Comparison of ENCODE assay signal across 12 cellular contexts in genomic region chr9:119369670-119370366, GRCh38. TPM values are rescaled to one million over a fixed set of nuclear protein-coding genes. Genes with fewer than 3 reads are reported as not detected.
A peak's percentile ranks its signal among the peaks of the same experiment; 100 is the strongest.
DNase-seq lines count a peak whose midpoint lies in the region; ATAC-seq and TF ChIP-seq lines count a peak whose summit lies in the region.
"Had no signal": no experiment of that assay in that cellular context is flagged by ENCODE, and none has a peak within 500 bp of the region (broad histone marks: within the 10 kb centered on the region; RNA-seq: fewer than 3 reads in every experiment).

No MANE protein-coding gene starts in this region.

- H3K27ac ChIP-seq in HUES6 (ENCODE audit: low read depth, low read length), result no peak overlapping the region
- H3K27ac ChIP-seq in ectodermal cell (ENCODE audit: insufficient read depth, low read depth, low read length, poor library complexity, severe bottlenecking), result no peak overlapping the region
- H3K27ac ChIP-seq in neural progenitor cell, result no peak overlapping the region
- H3K27ac ChIP-seq: upper lobe of right lung had no signal

- H3K9ac ChIP-seq in HUES6 (ENCODE audit: low read length) (peak overlapping the region; percentile 7), neural progenitor cell (no peak overlapping the region)

- no peaks in the 10 kb centered on the region for H3K79me2 ChIP-seq in neural progenitor cell (ENCODE audit: low read depth)

- ATAC-seq in GM18498 (IDR thresholded peaks at IDR 0.05; ENCODE audit: unreplicated experiment), result no peak

- no peaks in the 10 kb centered on the region for H3F3A ChIP-seq in neural progenitor cell (ENCODE audit: low read depth)

- H2AFZ ChIP-seq in neural progenitor cell (replicated peaks), result peak overlapping the region; percentile 35

- H3K9me3 ChIP-seq in HUES6 (ENCODE audit: control insufficient read depth, insufficient read depth, low read depth, low read length), result no peaks in the 10 kb centered on the region
- H3K9me3 ChIP-seq in ectodermal cell (ENCODE audit: control insufficient read depth, low read length), result no peaks in the 10 kb centered on the region
- no peaks in the 10 kb centered on the region for H3K9me3 ChIP-seq in neural progenitor cell (ENCODE audit: low read depth)
- H3K9me3 ChIP-seq: upper lobe of right lung had no signal

- peak overlapping the region; percentile 34 for H3K4me3 ChIP-seq in AG10803 (ENCODE audit: low read length)
- H3K4me3 ChIP-seq in HUES6 (ENCODE audit: low read depth, low read length), result peak overlapping the region; percentile 91
- H3K4me3 ChIP-seq in ectodermal cell (ENCODE audit: insufficient read depth, low read depth, low read length), result peak overlapping the region; percentile 50
- H3K4me3 ChIP-seq in neural progenitor cell, result peak overlapping the region; percentile 74

- no peak for TF ChIP-seq CTCF in AG10803 (conservative IDR thresholded peaks at IDR 0.05; ENCODE audit: low read length)
- no peak for TF ChIP-seq CTCF in neural progenitor cell (IDR thresholded peaks at IDR 0.05)
- TF ChIP-seq CTCF in GM10266 (IDR thresholded peaks at IDR 0.05; ENCODE audit: control insufficient read depth, insufficient read depth, low read depth, missing control alignments), result no peak

- no peaks in the 10 kb centered on the region for H3K36me3 Mint-ChIP-seq in neural progenitor cell
- H3K36me3 Mint-ChIP-seq: activated naive CD8-positive, alpha-beta T cell treated with anti-CD3 and anti-CD28 coated beads for 36 hours had no signal

- 3 to 4% methylated on average over 34 of the region's 34 CpGs for WGBS in ectodermal cell, 2 experiments

- peaks cover 51% of the 10 kb centered on the region for H3K27me3 ChIP-seq in HUES6 (ENCODE audit: control insufficient read depth, insufficient read depth, low read length)
- peaks cover 46% of the 10 kb centered on the region for H3K27me3 ChIP-seq in ectodermal cell (ENCODE audit: control insufficient read depth, insufficient read depth, low read length, poor library complexity, severe bottlenecking)
- peaks cover 59% of the 10 kb centered on the region for H3K27me3 ChIP-seq in neural progenitor cell

- H3K4me3 Mint-ChIP-seq in neural progenitor cell, result peak overlapping the region; percentile 90
- H3K4me3 Mint-ChIP-seq: activated naive CD8-positive, alpha-beta T cell treated with anti-CD3 and anti-CD28 coated beads for 36 hours had no signal

- H3K36me3 ChIP-seq in HUES6 (ENCODE audit: control insufficient read depth, insufficient read depth, low read length) (no peaks in the 10 kb centered on the region), ectodermal cell (ENCODE audit: control insufficient read depth, insufficient read depth, low read length) (no peaks in the 10 kb centered on the region), neural progenitor cell (no peaks in the 10 kb centered on the region)
- H3K36me3 ChIP-seq: upper lobe of right lung had no signal

- H3K4me1 Mint-ChIP-seq in neural progenitor cell, result peaks cover 12% of the 10 kb centered on the region
- H3K4me1 Mint-ChIP-seq: activated naive CD8-positive, alpha-beta T cell treated with anti-CD3 and anti-CD28 coated beads for 36 hours had no signal

- no peak for DNase-seq in AG10803 (ENCODE audit: low read depth)
- no peak for DNase-seq in neural progenitor cell (ENCODE audit: low spot score)
- no peak for DNase-seq in NCI-H1694 treated with DMSO at 0.1 percent for 48 hours (lab: John Stamatoyannopoulos, UW)
- no peak for DNase-seq in GM10266 (ENCODE audit: extremely low spot score)
- DNase-seq in anterior cingulate cortex (lab: John Stamatoyannopoulos, UW), result no peak
- DNase-seq: activated CD4-positive, alpha-beta T cell treated with anti-CD3 and anti-CD28 coated beads for 4 hours; activated naive CD8-positive, alpha-beta T cell treated with anti-CD3 and anti-CD28 coated beads for 36 hours; SHP77 had no signal

- peaks cover 15% of the 10 kb centered on the region for H4K20me1 ChIP-seq in neural progenitor cell (ENCODE audit: low read depth)

- H3K27me3 Mint-ChIP-seq in neural progenitor cell (ENCODE audit: insufficient read depth, low read depth), result peaks cover 33% of the 10 kb centered on the region

- H3K9me3 Mint-ChIP-seq in neural progenitor cell, result no peaks in the 10 kb centered on the region

- no peak overlapping the region for H3K27ac Mint-ChIP-seq in neural progenitor cell
- H3K27ac Mint-ChIP-seq: activated naive CD8-positive, alpha-beta T cell treated with anti-CD3 and anti-CD28 coated beads for 36 hours had no signal

- H3K4me1 ChIP-seq in HUES6 (ENCODE audit: control insufficient read depth, insufficient read depth, low read length), result peaks cover 34% of the 10 kb centered on the region
- peaks cover 16% of the 10 kb centered on the region for H3K4me1 ChIP-seq in ectodermal cell (ENCODE audit: control insufficient read depth, insufficient read depth, low read length)
- H3K4me1 ChIP-seq in neural progenitor cell, result peaks cover 5% of the 10 kb centered on the region
- H3K4me1 ChIP-seq: upper lobe of right lung had no signal

- H3K4me2 ChIP-seq in neural progenitor cell, result peak overlapping the region; percentile 98

RNA-seq across cellular contexts. Expression of gene BRINP1, which starts 0.6 kb away (rescaled TPM):
- 0.83 TPM for polyA plus RNA-seq in ectodermal cell (2013, experiment 1 of 4)
- polyA plus RNA-seq in ectodermal cell (2013, experiment 2 of 4), result 0.69 TPM
- polyA plus RNA-seq in ectodermal cell (2013, experiment 3 of 4), result 1.3 TPM
- polyA plus RNA-seq in ectodermal cell (2013, experiment 4 of 4), result 0.81 TPM
- total RNA-seq in neural progenitor cell (ENCODE audit: low replicate concordance), result 0.46 and 0.62 TPM in 2 replicates
- total RNA-seq: activated naive CD8-positive, alpha-beta T cell treated with anti-CD3 and anti-CD28 coated beads for 36 hours had no signal

Comparison
In these comparisons a context has a peak if more than half of its experiments do, and no peak if none do; other contexts are left out.
1. H3K4me3 ChIP-seq: peak in every context shown above with its lines; median percentile 91 in HUES6; 74 in neural progenitor cell; 50 in ectodermal cell; 34 in AG10803.